10 cellular contexts compared by ENCODE assay signal in the genomic region with DNA sequence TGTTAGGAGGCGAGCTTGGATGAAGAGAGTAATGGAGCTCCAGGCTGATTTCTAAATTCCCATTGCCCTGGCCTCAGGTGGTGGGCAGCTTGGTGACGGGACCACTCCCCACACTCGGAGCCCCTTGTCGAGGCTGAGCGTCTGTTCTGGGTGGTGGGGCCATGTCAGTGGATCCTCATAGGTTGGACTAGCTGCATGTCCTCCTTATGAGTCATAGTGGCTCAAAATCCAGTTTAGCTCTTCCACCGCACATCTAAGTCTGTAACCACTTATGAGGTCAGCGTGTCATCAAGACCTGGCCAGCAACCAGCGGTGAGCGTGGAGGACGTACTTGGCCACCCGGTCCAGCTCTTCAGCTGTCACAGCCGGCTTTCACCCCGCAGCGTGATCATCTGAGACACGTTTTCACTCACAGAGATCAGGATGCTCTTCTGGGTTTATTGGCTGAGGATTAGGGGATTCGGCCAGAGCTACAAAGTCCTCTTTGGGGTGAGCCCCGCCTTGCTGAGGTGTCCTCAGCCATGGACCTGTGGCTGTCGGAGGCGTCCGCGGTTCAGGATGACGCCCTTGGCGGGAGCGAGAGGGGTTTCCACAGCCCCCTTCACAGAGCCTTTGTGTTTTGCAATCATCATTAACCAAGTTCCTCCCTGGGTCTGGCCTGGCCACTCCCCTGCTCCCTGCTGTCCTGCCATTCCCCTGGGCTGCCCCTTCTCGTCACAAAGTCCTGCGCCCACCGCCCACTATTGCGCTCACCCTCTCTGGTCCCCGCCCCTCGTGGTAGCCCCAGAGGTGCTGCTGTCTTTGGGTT. TPM values are rescaled to one million over a fixed set of nuclear protein-coding genes. Genes with fewer than 3 reads are reported as not detected.
DNase-seq lines count a peak whose midpoint lies in the region; ATAC-seq, FAIRE-seq and TF ChIP-seq lines count a peak whose summit lies in the region.
"Had no signal": no experiment of that assay in that cellular context is flagged by ENCODE, and none has a peak within 500 bp of the region (broad histone marks: within the 10 kb centered on the region; RNA-seq: fewer than 3 reads in every experiment).

No MANE protein-coding gene starts in this region.

- peak; percentile 99 for FAIRE-seq in urothelium cell line (lab: Jason Lieb, UNC)

- DNase-seq in HT1080 (ENCODE audit: low read depth) (peak; percentile 84), astrocyte of the spinal cord (ENCODE audit: low read depth, low spot score) (peak; percentile 96), iris pigment epithelial cell (ENCODE audit: low read depth) (peak; percentile 96), urothelium cell line (ENCODE audit: low spot score) (peak; percentile 84), DMS153 treated with DMSO at 0.1 percent for 48 hours (lab: John Stamatoyannopoulos, UW; ENCODE audit: unreplicated experiment) (no peak), left lobe of liver (ENCODE audit: low spot score) (no peak), head of caudate nucleus (no peak)
- DNase-seq: dermis blood vessel endothelial cell had no signal

- no peak for ATAC-seq in left lobe of liver

- TF ChIP-seq CTCF in astrocyte of the spinal cord (IDR thresholded peaks at IDR 0.05; ENCODE audit: low read depth, low read length) = no peak

- in situ Hi-C loops in astrocyte of the spinal cord (cut with HindIII; ENCODE audit: low sequenced_read_pairs) = no loop called here

- intact Hi-C loops in head of caudate nucleus (cut with DNase I) = no loop called here

- no peak overlapping the region for H3K4me3 ChIP-seq in astrocyte of the spinal cord (ENCODE audit: low read depth, low read length)

RNA-seq across cellular contexts. Expression of a gene that starts 41.9 kb away (rescaled TPM):
- 0.95 and 1.0 TPM in 2 replicates for total RNA-seq in HT1080 (2014; rRNA removed; shearing (Covaris generic))
- 1.0 and 1.5 TPM in 2 replicates for polyA plus RNA-seq in HT1080 (2015; cell fraction: cytosol; rRNA removed)
- 1.0 and 1.2 TPM in 2 replicates for polyA plus RNA-seq in HT1080 (2015; cell fraction: nucleus; rRNA removed)
- total RNA-seq in left lobe of liver = 1.2 TPM

RNA-seq across cellular contexts. Expression of a gene that starts 47.5 kb away (rescaled TPM):
- 0.19 and 0.23 TPM in 2 replicates for total RNA-seq in HT1080 (2014; rRNA removed; shearing (Covaris generic))
- 1.4 and 2.4 TPM in 2 replicates for polyA plus RNA-seq in HT1080 (2015; cell fraction: cytosol; rRNA removed)
- 1.2 and 2.6 TPM in 2 replicates for polyA plus RNA-seq in HT1080 (2015; cell fraction: nucleus; rRNA removed)
- total RNA-seq in left lobe of liver = 38.3 TPM
- total RNA-seq: T-helper 2 cell treated with Interferon-gamma antibody and Interleukin-4, amounts not matched to agents 100 ng/mL and 5 ng/mL, for 36 hours had no signal
- polyA plus RNA-seq: IgD-negative memory B cell had no signal

Comparison
In these comparisons a context has a peak if more than half of its experiments do, and no peak if none do; other contexts are left out.
1. DNase-seq: peak in HT1080 (single experiment), astrocyte of the spinal cord (single experiment), iris pigment epithelial cell (single experiment) and urothelium cell line (single experiment); none in DMS153 treated with DMSO at 0.1 percent for 48 hours (single experiment), left lobe of liver (single experiment) and head of caudate nucleus (0 of 42).
2. RNA of a gene that starts 47.5 kb away (total RNA-seq): 38.3 TPM in left lobe of liver (single experiment); 0.19 to 0.23 TPM in HT1080; every median in the first group is over 10 times any median in the second.